9 cellular contexts compared by ENCODE assay signal in genomic region chr2:219553168-219553417, GRCh38. TPM values are rescaled to one million over a fixed set of nuclear protein-coding genes. Genes with fewer than 3 reads are reported as not detected.
A peak's percentile ranks its signal among the peaks of the same experiment; 100 is the strongest.
DNase-seq lines count a peak whose midpoint lies in the region; ATAC-seq and TF ChIP-seq lines count a peak whose summit lies in the region.
"Had no signal": no experiment of that assay in that cellular context is flagged by ENCODE, and none has a peak within 500 bp of the region (broad histone marks: within the 10 kb centered on the region; RNA-seq: fewer than 3 reads in every experiment).

No MANE protein-coding gene starts in this region.

- H3K9ac ChIP-seq in SK-N-SH (0 out of 2 replicates have a peak overlapping the region, but pooled peaks have one; percentile 73), mesendoderm (ENCODE audit: low read length) (peak overlapping the region; percentile 74)

- no peaks in the 10 kb centered on the region for H3F3A ChIP-seq in SK-N-SH (replicated peaks; ENCODE audit: insufficient read depth)

- H3K27ac Mint-ChIP-seq in brain: peak overlapping the region in 1 of 5 experiments; percentile 84
- H3K27ac Mint-ChIP-seq: stimulated activated memory B cell treated with anti-CD40 and anti-IgM and Interleukin-4, amounts not matched to agents 10 μg/mL and 1 μg/mL and 100 μg/mL, for 72 hours had no signal

- H3K27ac ChIP-seq in SK-N-SH (ENCODE audit: low read depth in 2 of 2, low read length in 1 of 2) (no peak overlapping the region; a peak in 1 of 4 replicates), mesendoderm (ENCODE audit: low read depth, low read length) (no peak overlapping the region), thoracic aorta (no peak overlapping the region)

- H3K4me1 Mint-ChIP-seq in brain: peaks cover 18% of the 10 kb centered on the region

- no peaks in the 10 kb centered on the region for H3K27me3 Mint-ChIP-seq in brain

- TF ChIP-seq RAD21 in SK-N-SH (IDR thresholded peaks at IDR 0.05; ENCODE audit: low read length): no peak

- no peak overlapping the region for H3K18ac ChIP-seq in mesendoderm (ENCODE audit: low read length)

- peak overlapping the region; percentile 87 for H3K56ac ChIP-seq in mesendoderm (ENCODE audit: low read length)

- no peaks in the 10 kb centered on the region for H3K36me3 ChIP-seq in SK-N-SH (replicated peaks in 1 of 2; ENCODE audit: control insufficient read depth in 1 of 2, insufficient read depth in 2 of 2, low read length in 1 of 2)
- no peaks in the 10 kb centered on the region for H3K36me3 ChIP-seq in mesendoderm (ENCODE audit: control insufficient read depth, insufficient read depth, low read length)
- peaks cover 5% of the 10 kb centered on the region for H3K36me3 ChIP-seq in thoracic aorta

- no peak for TF ChIP-seq CTCF in SK-N-SH (IDR thresholded peaks at IDR 0.05)
- TF ChIP-seq CTCF in brain (conservative IDR thresholded peaks at IDR 0.05): no peak
- no peak for TF ChIP-seq CTCF in thoracic aorta (IDR thresholded peaks at IDR 0.05)
- TF ChIP-seq CTCF in GM20000 (IDR thresholded peaks at IDR 0.05; ENCODE audit: extremely low read depth, missing control alignments): no peak

- H3K9me3 ChIP-seq in SK-N-SH: no peaks in the 10 kb centered on the region
- H3K9me3 ChIP-seq in thoracic aorta: no peaks in the 10 kb centered on the region

- peaks cover 27% of the 10 kb centered on the region for H3K36me3 Mint-ChIP-seq in brain
- H3K36me3 Mint-ChIP-seq: stimulated activated memory B cell treated with anti-CD40 and anti-IgM and Interleukin-4, amounts not matched to agents 10 μg/mL and 1 μg/mL and 100 μg/mL, for 72 hours had no signal

- CTCF ChIA-PET in SK-N-SH (lab: Yijun Ruan, JAX): interaction anchor here (1.1 to 3.9 kb wide), 6 partner anchors 9 to 150 kb away, joined by 3 to 36 read pairs (median 6); partner anchors contain the start of genes CHPF and TMEM198

- H3K27me3 ChIP-seq in SK-N-SH (ENCODE audit: insufficient read depth): no peaks in the 10 kb centered on the region
- no peaks in the 10 kb centered on the region for H3K27me3 ChIP-seq in mesendoderm (ENCODE audit: insufficient read depth, low read length, poor library complexity)
- H3K27me3 ChIP-seq in thoracic aorta (replicated peaks; ENCODE audit: insufficient read depth): no peaks in the 10 kb centered on the region

- POLR2A ChIA-PET in SK-N-SH (lab: Yijun Ruan, JAX): interaction anchor here (0.9 to 2.9 kb wide), 5 partner anchors 8 to 45 kb away, joined by 3 to 25 read pairs (median 12); partner anchors contain the start of genes CHPF, INHA, OBSL1 and STK11IP

- H3K79me2 ChIP-seq in SK-N-SH (ENCODE audit: insufficient read depth) (no peaks in the 10 kb centered on the region), mesendoderm (ENCODE audit: control insufficient read depth, insufficient read depth, low read length) (no peaks in the 10 kb centered on the region)

- no peaks in the 10 kb centered on the region for H3K9me3 Mint-ChIP-seq in brain
- H3K9me3 Mint-ChIP-seq: stimulated activated memory B cell treated with anti-CD40 and anti-IgM and Interleukin-4, amounts not matched to agents 10 μg/mL and 1 μg/mL and 100 μg/mL, for 72 hours had no signal

- H4K8ac ChIP-seq in mesendoderm (ENCODE audit: low read depth, low read length): no peak overlapping the region

- no peak overlapping the region for H2BK120ac ChIP-seq in mesendoderm (ENCODE audit: low read depth, low read length)

- no peak for ATAC-seq in SK-N-SH treated with all-trans-retinoic acid at 6 μM for 48 hours
- no peak for ATAC-seq in thoracic aorta (ENCODE audit: insufficient number of reproducible peaks, low FRiP score, low read depth)

- WGBS in SK-N-SH (ENCODE audit: low lambda C conversion rate): 12% methylated on average over 7 of the region's 7 CpGs
- WGBS in mesendoderm (ENCODE audit: extremely low coverage, insufficient coverage, low lambda C conversion rate): no CpG with 5 or more reads among the region's 7 CpGs

- H4K5ac ChIP-seq in mesendoderm (ENCODE audit: low read length): no peak overlapping the region

- H2AFZ ChIP-seq in SK-N-SH (ENCODE audit: low read depth): peak overlapping the region; percentile 96; the same call in 1 of the 2 replicates

- no peaks in the 10 kb centered on the region for H3K79me1 ChIP-seq in mesendoderm (ENCODE audit: low read length)

- H2AK5ac ChIP-seq in mesendoderm (ENCODE audit: low read length): no peak overlapping the region

- no peak overlapping the region for H3K4ac ChIP-seq in mesendoderm (ENCODE audit: low read depth, low read length)

- DNase-seq in SK-N-SH: no peak
- DNase-seq in mesendoderm: no peak
- no peak for DNase-seq in thoracic aorta (ENCODE audit: low spot score)
- DNase-seq in NCI-H2029 treated with DMSO at 0.1 percent for 48 hours (lab: John Stamatoyannopoulos, UW): no peak
- no peak for DNase-seq in NCI-H446 (lab: John Stamatoyannopoulos, UW)
- no peak for DNase-seq in GM20000 (ENCODE audit: low spot score)

- H2BK5ac ChIP-seq in mesendoderm (ENCODE audit: low read length): no peak overlapping the region

- H3K4me3 ChIP-seq in SK-N-SH (ENCODE audit: low read depth in 2 of 2, low read length in 1 of 2): peak overlapping the region; percentile 67 to 74
- H3K4me3 ChIP-seq in mesendoderm (ENCODE audit: low read length): no peak overlapping the region
- H3K4me3 ChIP-seq in thoracic aorta: peak overlapping the region; percentile 75

- H3K4me1 ChIP-seq in SK-N-SH (ENCODE audit: control insufficient read depth in 1 of 2, insufficient read depth in 2 of 2, low read depth in 1 of 2, low read length in 1 of 2): peaks cover 0 to 24% of the 10 kb centered on the region in 2 experiments; a peak in 1 of 4 replicates
- H3K4me1 ChIP-seq in mesendoderm (ENCODE audit: control insufficient read depth, low read depth, low read length): peaks cover 3% of the 10 kb centered on the region
- H3K4me1 ChIP-seq in thoracic aorta (ENCODE audit: control insufficient read depth in 1 of 2, low read depth in 2 of 2): peaks cover 10 to 18% of the 10 kb centered on the region in 2 donors

- H3K23ac ChIP-seq in mesendoderm (ENCODE audit: low read length): no peak overlapping the region

- H3K4me3 Mint-ChIP-seq in brain: peak overlapping the region; percentile 77 to 81 (median 79)

- no peaks in the 10 kb centered on the region for H4K20me1 ChIP-seq in SK-N-SH (ENCODE audit: insufficient read depth)

- no peak for TF ChIP-seq EP300 in SK-N-SH (IDR thresholded peaks at IDR 0.05; ENCODE audit: borderline replicate concordance in 1 of 2, low read depth in 1 of 2, low read length in 1 of 2)

- H2BK15ac ChIP-seq in mesendoderm (replicated peaks; ENCODE audit: low read depth): no peak overlapping the region

- H3K9me2 ChIP-seq in SK-N-SH: no peaks in the 10 kb centered on the region

- H3K4me2 ChIP-seq in SK-N-SH (peak overlapping the region; percentile 98), mesendoderm (ENCODE audit: low read length) (peak overlapping the region; percentile 94)

TF ChIP-seq in SK-N-SH, 30 proteins besides CTCF, POLR2A, EP300 and RAD21 (continues in another document):
- TF ChIP-seq CHD2 (IDR thresholded peaks at IDR 0.05; ENCODE audit: low read length, partially characterized antibody): no peak
- TF ChIP-seq POLR2AphosphoS5 (IDR thresholded peaks at IDR 0.05; ENCODE audit: low read depth, low read length): no peak
- TF ChIP-seq TEAD4 (IDR thresholded peaks at IDR 0.05; ENCODE audit: borderline replicate concordance, insufficient read depth): no peak
- no peak for TF ChIP-seq JUND (IDR thresholded peaks at IDR 0.05)
- TF ChIP-seq FOSL2 (IDR thresholded peaks at IDR 0.05; ENCODE audit: borderline replicate concordance, low read depth): no peak

TF ChIP-seq in SK-N-SH treated with all-trans-retinoic acid at 6 μM for 48 hours, 23 proteins besides CTCF, POLR2A, EP300 and RAD21 (continues in another document):
- TF ChIP-seq ZC3H10 (CRISPR knock-in tag; IDR thresholded peaks at IDR 0.05) (no peak), ESRRG (CRISPR knock-in tag; IDR thresholded peaks at IDR 0.05) (no peak)

RNA-seq across cellular contexts. Expression of gene TMEM198, which starts 9.3 kb away (rescaled TPM):
- polyA plus RNA-seq in SK-N-SH (2012; rRNA removed) (4.7 and 7.0 TPM in 2 replicates), brain (ENCODE audit: insufficient read depth, low read depth, low replicate concordance) (23.1 TPM)
- 1.0 and 1.7 TPM in 2 replicates for polyA plus RNA-seq in SK-N-SH (2012; cell fraction: cytosol; rRNA removed)
- 43.9 and 63.2 TPM in 2 replicates for polyA plus RNA-seq in SK-N-SH (2012; cell fraction: nucleus; rRNA removed)
- 3.7 TPM for polyA plus RNA-seq in mesendoderm (2013, experiment 1 of 2)
- 3.7 TPM for polyA plus RNA-seq in mesendoderm (2013, experiment 2 of 2)
- total RNA-seq in thoracic aorta: 1 to 10 TPM; 1.4 to 3.9 TPM

RNA-seq across cellular contexts. Expression of gene CHPF, which starts 9.5 kb away (rescaled TPM):
- polyA plus RNA-seq in SK-N-SH (2012; rRNA removed): 119 and 141 TPM in 2 replicates
- polyA plus RNA-seq in SK-N-SH (2012; cell fraction: cytosol; rRNA removed): 65.6 and 129 TPM in 2 replicates
- polyA plus RNA-seq in SK-N-SH (2012; cell fraction: nucleus; rRNA removed): 113 and 151 TPM in 2 replicates
- 41.6 TPM for polyA plus RNA-seq in brain (ENCODE audit: insufficient read depth, low read depth, low replicate concordance)
- polyA plus RNA-seq in mesendoderm (2013, experiment 1 of 2): 50.4 TPM
- polyA plus RNA-seq in mesendoderm (2013, experiment 2 of 2): 50.4 TPM
- 100 to 1,000 TPM; 184 to 269 TPM for total RNA-seq in thoracic aorta

RNA-seq across cellular contexts. Expression of gene OBSL1, which starts 18.2 kb away (rescaled TPM):
- polyA plus RNA-seq in SK-N-SH (2012; rRNA removed): 70.9 and 93.0 TPM in 2 replicates
- 27.1 and 45.0 TPM in 2 replicates for polyA plus RNA-seq in SK-N-SH (2012; cell fraction: cytosol; rRNA removed)
- 274 and 319 TPM in 2 replicates for polyA plus RNA-seq in SK-N-SH (2012; cell fraction: nucleus; rRNA removed)
- polyA plus RNA-seq in brain (ENCODE audit: insufficient read depth, low read depth, low replicate concordance): 91.4 TPM
- polyA plus RNA-seq in mesendoderm (2013, experiment 1 of 2): 51.2 TPM
- 51.9 TPM for polyA plus RNA-seq in mesendoderm (2013, experiment 2 of 2)
- 100 to 1,000 TPM in 1 of 2 donors, 10 to 100 TPM in 1; 88.7 to 151 TPM for total RNA-seq in thoracic aorta

RNA-seq across cellular contexts. Expression of gene INHA, which starts 19.0 kb away (rescaled TPM):
- 1.2 and 1.6 TPM in 2 replicates for polyA plus RNA-seq in SK-N-SH (2012; rRNA removed)
- 0.10 and 0.22 TPM in 2 replicates for polyA plus RNA-seq in SK-N-SH (2012; cell fraction: cytosol; rRNA removed)
- 13.8 and 15.1 TPM in 2 replicates for polyA plus RNA-seq in SK-N-SH (2012; cell fraction: nucleus; rRNA removed)
- 0.37 TPM for polyA plus RNA-seq in brain (ENCODE audit: insufficient read depth, low read depth, low replicate concordance)
- 0.84 TPM for polyA plus RNA-seq in mesendoderm (2013, experiment 1 of 2)
- polyA plus RNA-seq in mesendoderm (2013, experiment 2 of 2): 0.85 TPM
- total RNA-seq in thoracic aorta: 1 to 10 TPM; 1.2 to 1.6 TPM

RNA-seq across cellular contexts. Expression of gene ASIC4, which starts 38.8 kb away (rescaled TPM):
- polyA plus RNA-seq in SK-N-SH (2012; rRNA removed) (0.05 and 0.10 TPM in 2 replicates), brain (ENCODE audit: insufficient read depth, low read depth, low replicate concordance) (1.2 TPM)
- polyA plus RNA-seq in SK-N-SH (2012; cell fraction: cytosol; rRNA removed): 0.04 and 0.30 TPM in 2 replicates
- 0.79 and 1.00 TPM in 2 replicates for polyA plus RNA-seq in SK-N-SH (2012; cell fraction: nucleus; rRNA removed)
- polyA plus RNA-seq in mesendoderm (2013, experiment 1 of 2): not detected
- polyA plus RNA-seq in mesendoderm (2013, experiment 2 of 2): 0.01 TPM
- under 1 TPM in 1 of 2 donors, not detected in 1; 0.41 TPM for total RNA-seq in thoracic aorta
